In the genomic region with DNA sequence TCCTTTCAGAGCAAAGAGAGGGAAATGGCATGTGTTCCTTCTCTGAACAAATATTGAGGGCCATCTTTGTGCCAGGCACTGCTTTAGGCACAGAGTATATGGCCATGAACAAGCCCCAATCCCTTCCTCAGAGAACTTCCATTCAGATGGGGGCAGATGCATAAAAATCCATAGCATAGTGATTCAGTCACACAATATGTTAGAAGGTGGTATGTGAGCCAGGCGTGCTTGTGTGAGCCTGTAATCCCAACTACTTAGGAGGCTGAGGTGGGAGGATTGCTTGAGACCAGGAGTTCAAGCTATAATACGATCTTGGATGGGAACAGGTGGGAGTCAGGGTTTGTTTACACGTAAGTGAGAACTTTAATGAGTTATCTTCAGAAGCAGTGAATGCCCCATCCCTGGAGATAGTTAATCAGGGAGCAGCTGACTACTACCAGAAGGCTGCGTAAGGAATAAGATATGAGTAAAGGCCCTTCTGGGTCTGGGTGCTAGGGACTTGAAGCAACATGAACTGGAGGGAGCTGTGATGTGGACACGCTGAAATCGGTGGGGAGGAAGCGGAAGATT, we compare ENCODE assay signal across 1 cellular context.
TF ChIP-seq lines count a peak whose summit lies in the region.

No MANE protein-coding gene starts in this region.

TF ChIP-seq in GM12878, 131 proteins besides CTCF, POLR2A, EP300 and RAD21:
- no peak for TF ChIP-seq YY1 (IDR thresholded peaks at IDR 0.05; ENCODE audit: low read depth, low read length)
